ENCODE assay signal across 8 cellular contexts in the genomic region with DNA sequence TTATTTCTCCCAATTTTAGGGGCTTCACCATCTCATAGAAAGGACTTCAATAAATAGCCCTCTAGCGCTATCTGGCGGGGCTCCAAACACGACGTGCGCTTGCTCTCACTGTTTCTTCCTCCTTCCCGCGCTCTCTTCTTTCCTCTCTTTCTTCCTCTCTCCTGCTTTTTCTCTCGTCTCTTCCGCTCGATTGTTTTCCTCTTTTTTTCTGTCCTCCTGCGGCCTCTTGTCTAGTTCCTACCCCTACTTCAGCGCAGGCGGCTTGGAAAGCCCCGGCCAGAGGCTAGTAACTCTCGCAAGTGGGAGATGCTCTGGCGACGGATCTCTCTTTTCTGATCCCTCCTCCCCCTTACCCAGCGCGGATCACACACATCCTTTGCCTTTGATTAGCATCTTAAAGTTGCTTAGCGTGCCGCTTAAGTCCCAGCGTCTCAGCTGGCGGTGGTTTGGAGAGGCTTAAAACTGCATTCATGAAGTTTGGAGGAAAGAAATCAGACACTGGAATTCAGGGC. TPM values are rescaled to one million over a fixed set of nuclear protein-coding genes. Genes with fewer than 3 reads are reported as not detected.
DNase-seq lines count a peak whose midpoint lies in the region; ATAC-seq and TF ChIP-seq lines count a peak whose summit lies in the region.

No MANE protein-coding gene starts in this region.

- H3K27me3 ChIP-seq in HAP-1 (ENCODE audit: low read depth) (no peaks in the 10 kb centered on the region), lower lobe of right lung (ENCODE audit: low read depth) (peaks cover 83% of the 10 kb centered on the region), GM23248 (replicated peaks; ENCODE audit: insufficient read depth) (no peaks in the 10 kb centered on the region), PC-3 (ENCODE audit: low read length) (no peaks in the 10 kb centered on the region)

- peaks cover 75% of the 10 kb centered on the region for H3K4me1 Mint-ChIP-seq in brain

- H4K20me1 ChIP-seq in GM23248 (ENCODE audit: insufficient read depth) (no peaks in the 10 kb centered on the region), PC-3 (ENCODE audit: low read length) (no peaks in the 10 kb centered on the region)

- no TSS peak for BruUV-seq in PC-3 (replicated peaks; lab: Mats Ljungman, UMichigan)

- H3K36me3 Mint-ChIP-seq in brain: no peaks in the 10 kb centered on the region

- H3K27ac Mint-ChIP-seq in brain: peak overlapping the region; percentile 98 to 100 (median 99)

- CTCF ChIA-PET in PC-3 (lab: Charles Lee): no interaction called here

- peaks cover 46% of the 10 kb centered on the region for H3K79me2 ChIP-seq in GM23248 (ENCODE audit: insufficient read depth)
- no peaks in the 10 kb centered on the region for H3K79me2 ChIP-seq in PC-3 (ENCODE audit: low read length)

- H2AFZ ChIP-seq in GM23248 (no peak overlapping the region), PC-3 (ENCODE audit: low read length) (no peak overlapping the region)

- ATAC-seq in lower lobe of right lung (no peak), GM18867 (IDR thresholded peaks at IDR 0.05; ENCODE audit: unreplicated experiment) (no peak), PC-3 (no peak)

- POLR2A ChIA-PET in PC-3 (lab: Charles Lee; ENCODE audit: unreplicated experiment): no interaction called here

- H3K4me2 ChIP-seq in GM23248 (ENCODE audit: unreplicated experiment) (no peak overlapping the region), PC-3 (ENCODE audit: low read length) (no peak overlapping the region)

- H3K9ac ChIP-seq in GM23248: no peak overlapping the region
- H3K9ac ChIP-seq in PC-3 (ENCODE audit: low read length): no peak overlapping the region

- peak overlapping the region; percentile 94 to 98 (median 97) for H3K4me3 Mint-ChIP-seq in brain

- 0 out of 2 replicates have a peak, but pooled peaks cover 13% of the 10 kb centered on the region for H3F3A ChIP-seq in GM23248 (ENCODE audit: insufficient read depth)
- no peaks in the 10 kb centered on the region for H3F3A ChIP-seq in PC-3 (ENCODE audit: low read length, unreplicated experiment)

- WGBS in GM23248 (ENCODE audit: low coverage in 1 of 2, low lambda C conversion rate in 2 of 2, missing lambda C conversion rate in 2 of 2), 2 experiments: 77 to 81% methylated on average over 23 of the region's 23 CpGs

- no peak overlapping the region for H3K27ac ChIP-seq in 22Rv1
- no peak overlapping the region for H3K27ac ChIP-seq in lower lobe of right lung
- no peak overlapping the region for H3K27ac ChIP-seq in GM23248
- H3K27ac ChIP-seq in PC-3 (ENCODE audit: low read length): no peak overlapping the region

- H3K27me3 Mint-ChIP-seq in brain: peaks cover 49% of the 10 kb centered on the region

- peaks cover 0 to 23% (median 0%) of the 10 kb centered on the region in 5 experiments for H3K9me3 Mint-ChIP-seq in brain

- H3K36me3 ChIP-seq in HAP-1 (replicated peaks) (no peaks in the 10 kb centered on the region; the same call in 1 of the 2 replicates), lower lobe of right lung (no peaks in the 10 kb centered on the region), GM23248 (ENCODE audit: low read depth) (no peaks in the 10 kb centered on the region), PC-3 (ENCODE audit: low read depth, low read length) (no peaks in the 10 kb centered on the region)

- TF ChIP-seq CTCF in 22Rv1 (IDR thresholded peaks at IDR 0.05) (peak; percentile 27), brain (conservative IDR thresholded peaks at IDR 0.05) (peak; percentile 77 to 84), lower lobe of right lung (IDR thresholded peaks at IDR 0.05) (peak; percentile 24), PC-3 (conservative IDR thresholded peaks at IDR 0.05; ENCODE audit: low read depth, low read length) (no peak)

- H3K9me2 ChIP-seq in GM23248 (ENCODE audit: insufficient read depth): no peaks in the 10 kb centered on the region
- H3K9me2 ChIP-seq in PC-3 (replicated peaks; ENCODE audit: low read length): no peaks in the 10 kb centered on the region

- H3K4me3 ChIP-seq in HAP-1 (peak overlapping the region; percentile 22), lower lobe of right lung (peak overlapping the region; percentile 13), GM23248 (no peak overlapping the region), PC-3 (ENCODE audit: low read length) (no peak overlapping the region)

- intact Hi-C loops in lower lobe of right lung (cut with DNase I) (loop anchor here (10.0 kb wide), 1 partner anchor 222 kb away; no protein-coding TSS in a partner anchor), PC-3 (cut with micrococcal nuclease) (loop anchor here (10.0 kb wide), 1 partner anchor 602 kb away; no protein-coding TSS in a partner anchor)

- H3K9me3 ChIP-seq in HAP-1 (no peaks in the 10 kb centered on the region), lower lobe of right lung (no peaks in the 10 kb centered on the region), GM23248 (ENCODE audit: low read depth) (no peaks in the 10 kb centered on the region), PC-3 (ENCODE audit: low read length) (no peaks in the 10 kb centered on the region)

- H3K4me1 ChIP-seq in HAP-1 (peaks cover 17% of the 10 kb centered on the region), lower lobe of right lung (peaks cover 18% of the 10 kb centered on the region), GM23248 (ENCODE audit: insufficient read depth) (0 out of 2 replicates have a peak, but pooled peaks cover 3% of the 10 kb centered on the region), PC-3 (ENCODE audit: insufficient read depth, low read length) (peaks cover 10% of the 10 kb centered on the region; the same call in 1 of the 2 replicates)

- DNase-seq in HAP-1 (ENCODE audit: low spot score in 2 of 2) (peak; percentile 52 to 77), lower lobe of right lung (no peak), GM23248 (no peak), PC-3 (no peak)
- no peak for DNase-seq in stimulated activated naive CD4-positive, alpha-beta T cell (lab: John Stamatoyannopoulos, UW)

- in situ Hi-C loops in HAP-1 (cut with MboI; ENCODE audit: low sequenced_read_pairs): loop anchor here (10.0 to 25.0 kb wide), 3 partner anchors 222 to 1344 kb away; no protein-coding TSS in a partner anchor
- in situ Hi-C loops in GM23248 (cut with MboI): loop anchor here (25.0 kb wide), 2 partner anchors 219 to 1819 kb away; no protein-coding TSS in a partner anchor

RNA-seq across cellular contexts. Expression of gene MEIS2, which starts 6.2 kb away (rescaled TPM):
- 7.0 TPM for polyA plus RNA-seq in brain (ENCODE audit: insufficient read depth, low read depth, low replicate concordance)
- total RNA-seq in lower lobe of right lung: 20.7 TPM
- total RNA-seq in GM23248 (2014; rRNA removed; shearing (Covaris generic)): 23.7 and 29.3 TPM in 2 replicates
- polyA plus RNA-seq in GM23248 (2016; fragmentation: Nextera tagmentation; extraction: Ambion mirVana): 24.1 and 26.2 TPM in 2 replicates
- total RNA-seq in PC-3 (2014; rRNA removed): 10.0 and 17.5 TPM in 2 replicates

Comparison
In these comparisons a context has a peak if more than half of its experiments do, and no peak if none do; other contexts are left out.
1. DNase-seq: peak in HAP-1 (2 of 2); none in lower lobe of right lung (single experiment), GM23248 (single experiment), PC-3 (single experiment) and stimulated activated naive CD4-positive, alpha-beta T cell (0 of 6).
2. H3K4me3 ChIP-seq: peak in HAP-1 (single experiment) and lower lobe of right lung (single experiment); none in GM23248 (single experiment) and PC-3 (single experiment).